In the genomic region with DNA sequence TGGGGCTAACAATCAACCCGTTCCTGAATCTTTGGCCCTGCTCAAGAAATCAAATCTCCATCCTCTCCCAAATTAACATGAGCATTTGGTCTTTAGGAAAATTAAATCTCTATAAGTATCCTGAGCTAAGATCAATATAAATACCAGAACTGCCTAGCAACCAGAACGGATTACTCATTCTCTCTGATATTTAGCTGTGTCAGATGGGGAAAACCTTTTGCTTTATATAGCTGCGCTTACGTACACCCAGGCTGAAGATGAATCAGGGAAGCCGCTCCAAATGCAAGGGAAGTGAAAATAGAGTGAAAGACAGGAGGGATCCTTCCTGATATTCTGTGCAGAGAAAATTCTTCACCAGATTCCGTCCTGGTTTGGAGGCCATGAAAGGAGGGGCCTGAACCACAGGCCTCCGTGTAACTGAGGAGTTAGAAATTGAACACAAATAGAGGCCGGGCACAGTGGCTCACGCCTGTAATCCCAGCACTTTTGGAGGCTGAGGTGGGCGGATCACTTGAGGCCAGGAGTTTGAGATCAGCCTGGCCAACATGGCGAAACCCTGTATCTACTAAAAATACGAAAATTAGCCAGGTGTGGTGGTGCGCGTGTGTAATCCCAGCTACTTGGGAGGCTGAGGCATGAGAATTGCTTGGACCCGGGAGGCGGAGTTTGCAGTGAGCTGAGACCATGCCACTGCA, we compare ENCODE assay signal across 11 cellular contexts. TPM values are rescaled to one million over a fixed set of nuclear protein-coding genes. Genes with fewer than 3 reads are reported as not detected.
DNase-seq lines count a peak whose midpoint lies in the region; ATAC-seq and TF ChIP-seq lines count a peak whose summit lies in the region.
"Had no signal": no experiment of that assay in that cellular context is flagged by ENCODE, and none has a peak within 500 bp of the region (broad histone marks: within the 10 kb centered on the region; RNA-seq: fewer than 3 reads in every experiment).

No MANE protein-coding gene starts in this region.

- H3K27ac Mint-ChIP-seq in CD14-positive monocyte, result peak overlapping the region; percentile 57 to 91 (median 82)

- peak overlapping the region; percentile 2 for H2AFZ ChIP-seq in fibroblast of lung (ENCODE audit: low read length)

- H3K27ac ChIP-seq in RWPE2 (ENCODE audit: poor library complexity, severe bottlenecking) (peak overlapping the region; percentile 48), fibroblast of lung (ENCODE audit: insufficient read depth, low read length) (peak overlapping the region; percentile 77)

- DNase-seq in CD14-positive monocyte (ENCODE audit: low spot score) (peak; percentile 55), RWPE2 (ENCODE audit: low spot score) (no peak), fibroblast of lung (ENCODE audit: low read depth in 2 of 2) (peak; percentile 73 to 95), pons (ENCODE audit: low spot score) (peak; percentile 57), NCI-H226 (no peak), activated gamma-delta T cell (lab: John Stamatoyannopoulos, UW) (no peak), NCI-H1436 (lab: John Stamatoyannopoulos, UW) (no peak)
- DNase-seq: H9; NCI-H187 treated with DMSO at 0.1 percent for 48 hours; stimulated activated CD4-positive, alpha-beta T cell treated with anti-CD3 and anti-CD28 coated beads, Interleukin-4, amount 100 ng/mL, for 4 hours had no signal

- H4K20me1 ChIP-seq in fibroblast of lung (ENCODE audit: control insufficient read depth, extremely low read depth, insufficient read depth, low read length), result no peaks in the 10 kb centered on the region

- H3K36me3 ChIP-seq in RWPE2 (ENCODE audit: low read depth), result no peaks in the 10 kb centered on the region
- H3K36me3 ChIP-seq in fibroblast of lung (ENCODE audit: control insufficient read depth, insufficient read depth, low read length), result no peaks in the 10 kb centered on the region

- H3K36me3 Mint-ChIP-seq in CD14-positive monocyte, result no peaks in the 10 kb centered on the region

- no peak overlapping the region for H3K4me3 Mint-ChIP-seq in CD14-positive monocyte
- H3K4me3 Mint-ChIP-seq: H9 had no signal

- peaks cover 0 to 3% (median 0%) of the 10 kb centered on the region in 7 donors for H3K9me3 Mint-ChIP-seq in CD14-positive monocyte

- peaks cover 0 to 5% (median 4%) of the 10 kb centered on the region in 3 donors for H3K27me3 Mint-ChIP-seq in CD14-positive monocyte (ENCODE audit: low read depth in 3 of 3)

- peak overlapping the region; percentile 52 for H3K4me2 ChIP-seq in fibroblast of lung (ENCODE audit: extremely low read depth, insufficient read depth, low read length)

- H3K4me3 ChIP-seq in RWPE2 (ENCODE audit: severe bottlenecking), result no peak overlapping the region
- peak overlapping the region in 1 of 4 experiments; percentile 5 for H3K4me3 ChIP-seq in fibroblast of lung (replicated peaks in 1 of 4; ENCODE audit: control extremely low read depth in 1 of 4, insufficient read depth in 1 of 4, low read depth in 3 of 4, low read length in 4 of 4)

- no peaks in the 10 kb centered on the region for H3K27me3 ChIP-seq in RWPE2 (ENCODE audit: insufficient read depth, poor library complexity, severe bottlenecking)
- no peaks in the 10 kb centered on the region for H3K27me3 ChIP-seq in fibroblast of lung (ENCODE audit: control insufficient read depth, insufficient read depth, low read length)

- ATAC-seq in RWPE2 (ENCODE audit: low read depth) (peak; percentile 86), GM18502 (IDR thresholded peaks at IDR 0.05; ENCODE audit: poor library complexity, unreplicated experiment) (no peak)

- intact Hi-C loops in CD14-positive monocyte (cut with micrococcal nuclease), result loop anchor here (5.0 to 10.0 kb wide), 3 partner anchors 58 to 156 kb away; partner anchors contain the start of gene MYO15B (in 1 of the 2)

- H3K4me1 ChIP-seq in RWPE2 (ENCODE audit: insufficient read depth, poor library complexity, severe bottlenecking), result peaks cover 3% of the 10 kb centered on the region
- H3K4me1 ChIP-seq in fibroblast of lung (ENCODE audit: control insufficient read depth, extremely low read depth, insufficient read depth, low read length), result peaks cover 12% of the 10 kb centered on the region

- no peak for TF ChIP-seq CTCF in CD14-positive monocyte (IDR thresholded peaks at IDR 0.05)
- TF ChIP-seq CTCF in RWPE2 (IDR thresholded peaks at IDR 0.05; ENCODE audit: poor library complexity, severe bottlenecking), result no peak
- TF ChIP-seq CTCF in fibroblast of lung (conservative IDR thresholded peaks at IDR 0.05 in 1 of 2, IDR thresholded peaks at IDR 0.05 in 1 of 2; ENCODE audit: low read depth in 1 of 2, low read length in 2 of 2), result no peak

- H3K9ac ChIP-seq in fibroblast of lung (ENCODE audit: insufficient read depth, low read length), result peak overlapping the region; percentile 36

- H3K9me3 ChIP-seq in RWPE2 (ENCODE audit: severe bottlenecking) (no peaks in the 10 kb centered on the region), fibroblast of lung (ENCODE audit: control insufficient read depth, insufficient read depth, low read depth, low read length) (no peaks in the 10 kb centered on the region)

- H3K79me2 ChIP-seq in fibroblast of lung (ENCODE audit: control insufficient read depth, insufficient read depth, low read length), result no peaks in the 10 kb centered on the region

- peaks cover 22% of the 10 kb centered on the region for H3K4me1 Mint-ChIP-seq in CD14-positive monocyte

RNA-seq across cellular contexts. Expression of gene GRB2, which starts 23.4 kb away (rescaled TPM):
- polyA plus RNA-seq in CD14-positive monocyte (100 to 1,000 TPM; 262 to 338 TPM), fibroblast of lung (69.7 and 79.8 TPM in 2 replicates)
- 56.0 and 68.9 TPM in 2 replicates for total RNA-seq in fibroblast of lung
- 67.0 and 75.7 TPM in 2 replicates for polyA plus RNA-seq in fibroblast of lung (2012)
- 81.9 and 86.8 TPM in 2 replicates for polyA minus RNA-seq in fibroblast of lung (ENCODE audit: low replicate concordance)

RNA-seq across cellular contexts. Expression of gene TMEM94, which starts 27.5 kb away (rescaled TPM):
- polyA plus RNA-seq in CD14-positive monocyte, result 1 to 10 TPM; 7.2 to 8.4 TPM
- 19.8 and 35.0 TPM in 2 replicates for total RNA-seq in fibroblast of lung
- 18.3 and 25.2 TPM in 2 replicates for polyA plus RNA-seq in fibroblast of lung
- polyA plus RNA-seq in fibroblast of lung (2012), result 24.9 and 29.9 TPM in 2 replicates
- polyA minus RNA-seq in fibroblast of lung (ENCODE audit: low replicate concordance), result 90.2 and 139 TPM in 2 replicates

Comparison
In these comparisons a context has a peak if more than half of its experiments do, and no peak if none do; other contexts are left out.
1. DNase-seq: peak in CD14-positive monocyte (single experiment), fibroblast of lung (2 of 2) and pons (single experiment); none in RWPE2 (single experiment), NCI-H226 (single experiment), activated gamma-delta T cell (single experiment) and NCI-H1436 (single experiment).